26 cellular contexts compared by ENCODE assay signal in genomic region chr2:141187063-141187429, GRCh38.
DNase-seq lines count a peak whose midpoint lies in the region; TF ChIP-seq lines count a peak whose summit lies in the region.
"Had no signal": no experiment of that assay in that cellular context is flagged by ENCODE, and none has a peak within 500 bp of the region (broad histone marks: within the 10 kb centered on the region; RNA-seq: fewer than 3 reads in every experiment).

No MANE protein-coding gene starts in this region.

- intact Hi-C loops in A673 (cut with micrococcal nuclease; ENCODE audit: unreplicated experiment) = no loop called here

- no peaks in the 10 kb centered on the region for H4K20me1 ChIP-seq in osteoblast (ENCODE audit: insufficient read depth, low read length)

- H3K36me3 ChIP-seq in A673 (ENCODE audit: insufficient read depth, low read length, poor library complexity, severe bottlenecking) (no peaks in the 10 kb centered on the region), osteoblast (ENCODE audit: insufficient read depth, low read length) (no peaks in the 10 kb centered on the region)
- H3K36me3 ChIP-seq: gastrocnemius medialis, ovary had no signal

- H2AFZ ChIP-seq in osteoblast (ENCODE audit: low read length) = no peak overlapping the region

- no peaks in the 10 kb centered on the region for H3K79me2 ChIP-seq in osteoblast (ENCODE audit: insufficient read depth, low read length)

- H3K4me1 ChIP-seq in A673 (ENCODE audit: insufficient read depth, low read length, poor library complexity, severe bottlenecking) (peaks cover 6% of the 10 kb centered on the region), osteoblast (ENCODE audit: insufficient read depth, low read length) (no peaks in the 10 kb centered on the region)
- H3K4me1 ChIP-seq: gastrocnemius medialis had no signal

- BruUV-seq in A673 (replicated peaks; lab: Mats Ljungman, UMichigan) = no TSS peak

- TF ChIP-seq CTCF in A673 (conservative IDR thresholded peaks at IDR 0.05; ENCODE audit: low read depth, low read length) (no peak), GM10266 (IDR thresholded peaks at IDR 0.05; ENCODE audit: control insufficient read depth, insufficient read depth, low read depth, missing control alignments) (no peak), osteoblast (IDR thresholded peaks at IDR 0.05; ENCODE audit: extremely low read depth, low read depth, low read length) (no peak)

- POLR2A ChIA-PET in A673 (lab: Charles Lee; ENCODE audit: low non-redundant PET) = no interaction called here

- DNase-seq in NCI-H82 (lab: John Stamatoyannopoulos, UW) = peak; percentile 20
- DNase-seq in NCI-H82 treated with DMSO at 0.1 percent for 48 hours (lab: John Stamatoyannopoulos, UW; ENCODE audit: unreplicated experiment) = no peak
- DNase-seq in NCI-H69 (lab: John Stamatoyannopoulos, UW) = peak; percentile 59
- DNase-seq in inferior parietal cortex (ENCODE audit: extremely low spot score) = peak; percentile 27
- DNase-seq in A673 (ENCODE audit: low spot score) = no peak
- no peak for DNase-seq in cortex of kidney (lab: John Stamatoyannopoulos, UW)
- DNase-seq in GM10266 (ENCODE audit: extremely low spot score) = no peak
- DNase-seq in osteoblast (ENCODE audit: insufficient read length, low spot score, missing footprints) = no peak
- DNase-seq: activated CD4-positive, alpha-beta memory T cell treated with anti-CD3 and anti-CD28 coated beads for 36 hours; activated CD4-positive, alpha-beta T cell treated with anti-CD3 and anti-CD28 coated beads for 1 hour; activated naive CD4-positive, alpha-beta T cell; CD4-positive, alpha-beta T cell; gastrocnemius medialis; hippocampal formation; KG1; MM.1S; naive thymus-derived CD4-positive, alpha-beta T cell; NCI-H1417; NCI-H2081; NCI-H510A treated with DMSO at 0.1 percent for 48 hours; ovary; Right ventricle myocardium superior; stimulated activated naive B cell treated with anti-CD40 and anti-IgM and Interleukin-4, amounts not matched to agents 10 μg/mL and 1 μg/mL and 100 μg/mL, for 72 hours; substantia nigra had no signal

- H3K4me2 ChIP-seq in osteoblast (ENCODE audit: insufficient read depth, low read length) = no peak overlapping the region

- H3K4me3 ChIP-seq in A673 (ENCODE audit: low read depth, low read length, poor library complexity, severe bottlenecking) = no peak overlapping the region
- H3K4me3 ChIP-seq in osteoblast (ENCODE audit: insufficient read depth, low read length) = no peak overlapping the region
- H3K4me3 ChIP-seq: gastrocnemius medialis, GM12878, lung, ovary had no signal

- CTCF ChIA-PET in A673 (lab: Charles Lee) = no interaction called here

- no peaks in the 10 kb centered on the region for H3K27me3 ChIP-seq in A673 (replicated peaks; ENCODE audit: insufficient read depth, low read depth, low read length, poor library complexity)
- H3K27me3 ChIP-seq in osteoblast (ENCODE audit: insufficient read depth, low read length) = no peaks in the 10 kb centered on the region
- H3K27me3 ChIP-seq: gastrocnemius medialis, ovary had no signal

- H3K27ac ChIP-seq in A673 (ENCODE audit: low read depth, low read length, poor library complexity, severe bottlenecking) = no peak overlapping the region
- no peak overlapping the region for H3K27ac ChIP-seq in osteoblast (ENCODE audit: low read depth, low read length)
- H3K27ac ChIP-seq: gastrocnemius medialis, ovary had no signal

- H3K9me3 ChIP-seq in A673 (ENCODE audit: low read depth, low read length, poor library complexity, severe bottlenecking) (no peaks in the 10 kb centered on the region), osteoblast (ENCODE audit: low read depth, low read length) (no peaks in the 10 kb centered on the region)
- H3K9me3 ChIP-seq: gastrocnemius medialis, ovary had no signal

Comparison
In these comparisons a context has a peak if more than half of its experiments do, and no peak if none do; other contexts are left out.
1. DNase-seq: peak in NCI-H82 (single experiment), NCI-H69 (single experiment) and inferior parietal cortex (single experiment); none in NCI-H82 treated with DMSO at 0.1 percent for 48 hours (single experiment), A673 (single experiment), cortex of kidney (single experiment), GM10266 (single experiment) and osteoblast (single experiment).